9 cellular contexts compared by ENCODE assay signal in genomic region chr13:26983533-26984315, GRCh38.
DNase-seq lines count a peak whose midpoint lies in the region; ATAC-seq, FAIRE-seq and TF ChIP-seq lines count a peak whose summit lies in the region.
"Had no signal": no experiment of that assay in that cellular context is flagged by ENCODE, and none has a peak within 500 bp of the region (broad histone marks: within the 10 kb centered on the region; RNA-seq: fewer than 3 reads in every experiment).

No MANE protein-coding gene starts in this region.

- H3F3A ChIP-seq in GM23248 (ENCODE audit: insufficient read depth): peaks cover 15% of the 10 kb centered on the region
- peaks cover 11% of the 10 kb centered on the region for H3F3A ChIP-seq in SK-N-SH (replicated peaks; ENCODE audit: insufficient read depth)

- H3K4me1 ChIP-seq in GM23248 (ENCODE audit: insufficient read depth) (peaks cover 25% of the 10 kb centered on the region), SK-N-SH (ENCODE audit: control insufficient read depth in 1 of 2, insufficient read depth in 2 of 2, low read depth in 1 of 2, low read length in 1 of 2) (peaks cover 0 to 8% of the 10 kb centered on the region in 2 experiments; a peak in 2 of 4 replicates), right cardiac atrium (ENCODE audit: control insufficient read depth, insufficient read depth, low read length) (peaks cover 2% of the 10 kb centered on the region), small intestine (ENCODE audit: control insufficient read depth in 2 of 2, insufficient read depth in 1 of 2, low read depth in 1 of 2, low read length in 1 of 2) (peaks cover 2 to 7% of the 10 kb centered on the region in 2 donors)

- peak overlapping the region; percentile 45 for H3K4me3 ChIP-seq in GM23248
- peak overlapping the region in 1 of 2 experiments; percentile 35; a peak in 2 of 4 replicates for H3K4me3 ChIP-seq in SK-N-SH (ENCODE audit: low read depth in 2 of 2, low read length in 1 of 2)
- H3K4me3 ChIP-seq in right cardiac atrium (ENCODE audit: low read length): peak overlapping the region; percentile 33
- H3K4me3 ChIP-seq in small intestine (ENCODE audit: low read depth in 1 of 2, low read length in 2 of 2): no peak overlapping the region

- H3K36me3 ChIP-seq in GM23248 (ENCODE audit: low read depth) (no peaks in the 10 kb centered on the region), SK-N-SH (replicated peaks in 1 of 2; ENCODE audit: control insufficient read depth in 1 of 2, insufficient read depth in 2 of 2, low read length in 1 of 2) (no peaks in the 10 kb centered on the region), small intestine (ENCODE audit: control insufficient read depth in 2 of 2, insufficient read depth in 2 of 2, low read length in 2 of 2) (no peaks in the 10 kb centered on the region)

- H3K4me2 ChIP-seq in GM23248 (ENCODE audit: unreplicated experiment) (peak overlapping the region; percentile 63), SK-N-SH (peak overlapping the region; percentile 61)

- H3K9me3 ChIP-seq in GM23248 (ENCODE audit: low read depth) (no peaks in the 10 kb centered on the region), SK-N-SH (no peaks in the 10 kb centered on the region), right cardiac atrium (ENCODE audit: control insufficient read depth, low read length) (no peaks in the 10 kb centered on the region), small intestine (ENCODE audit: control insufficient read depth, low read depth) (no peaks in the 10 kb centered on the region)

- H3K9me2 ChIP-seq in GM23248 (ENCODE audit: insufficient read depth) (no peaks in the 10 kb centered on the region), SK-N-SH (no peaks in the 10 kb centered on the region)

- H3K27ac ChIP-seq in GM23248 (peak overlapping the region; percentile 73), SK-N-SH (ENCODE audit: low read depth in 2 of 2, low read length in 1 of 2) (peak overlapping the region in 1 of 2 experiments; percentile 65; a peak in 3 of 4 replicates), right cardiac atrium (ENCODE audit: low read length) (peak overlapping the region; percentile 98), small intestine (ENCODE audit: low read depth in 1 of 2, low read length in 1 of 2) (peak overlapping the region; percentile 66 to 85)

- H2AFZ ChIP-seq in GM23248 (peak overlapping the region; percentile 26; the same call in 1 of the 2 replicates), SK-N-SH (ENCODE audit: low read depth) (peak overlapping the region; percentile 43; the same call in 1 of the 2 replicates)

- CTCF ChIA-PET in SK-N-SH (lab: Yijun Ruan, JAX): interaction anchor here (0.9 to 9.3 kb wide), 8 partner anchors 37 to 970 kb away, joined by 3 to 273 read pairs (median 5); no protein-coding TSS in a partner anchor

- DNase-seq in GM23248: peak; percentile 39
- no peak for DNase-seq in SK-N-SH
- peak in 1 of 3 donors; percentile 27 for DNase-seq in right cardiac atrium
- no peak for DNase-seq in small intestine
- DNase-seq in NCI-H510A (lab: John Stamatoyannopoulos, UW): no peak
- no peak for DNase-seq in GDM1 (lab: John Stamatoyannopoulos, UW)
- DNase-seq in superior temporal gyrus (ENCODE audit: extremely low spot score): no peak
- DNase-seq in SIG-M5 treated with dmso at 0.1 percent for 504 hours (lab: John Stamatoyannopoulos, UW; ENCODE audit: unreplicated experiment): no peak
- DNase-seq: naive B cell had no signal

- no peak for TF ChIP-seq CTCF in SK-N-SH (IDR thresholded peaks at IDR 0.05)

- in situ Hi-C loops in GM23248 (cut with MboI): loop anchor here (25.0 kb wide), 1 partner anchor 1004 kb away; the partner anchor contains the start of gene URAD

- no peak for FAIRE-seq in small intestine (lab: Jason Lieb, UNC)

- POLR2A ChIA-PET in SK-N-SH (lab: Yijun Ruan, JAX): no interaction called here

- H4K20me1 ChIP-seq in GM23248 (ENCODE audit: insufficient read depth): no peaks in the 10 kb centered on the region
- H4K20me1 ChIP-seq in SK-N-SH (ENCODE audit: insufficient read depth): no peaks in the 10 kb centered on the region

- no peak for TF ChIP-seq EP300 in SK-N-SH (IDR thresholded peaks at IDR 0.05; ENCODE audit: borderline replicate concordance in 1 of 2, low read depth in 1 of 2, low read length in 1 of 2)

- no peak for ATAC-seq in right cardiac atrium

- intact Hi-C loops in right cardiac atrium (cut with DNase I): loop anchor here (2.0 to 10.0 kb wide), 5 partner anchors 191 to 375 kb away; partner anchors contain the start of genes RASL11A (in 3 of the 4) and USP12 (in 1 of the 4)

- TF ChIP-seq RAD21 in SK-N-SH (IDR thresholded peaks at IDR 0.05; ENCODE audit: low read length): no peak

- 50 to 61% methylated on average over 12 of the region's 12 CpGs for WGBS in GM23248 (ENCODE audit: low coverage in 1 of 2, low lambda C conversion rate in 2 of 2, missing lambda C conversion rate in 2 of 2), 2 experiments
- 84% methylated on average over 12 of the region's 12 CpGs for WGBS in SK-N-SH (ENCODE audit: low lambda C conversion rate)
- 63% methylated on average over 12 of the region's 12 CpGs for WGBS in right cardiac atrium
- WGBS in small intestine, 3 donors: 70 to 79% (median 74%) methylated on average over 12 of the region's 12 CpGs

- H3K79me2 ChIP-seq in GM23248 (ENCODE audit: insufficient read depth) (no peaks in the 10 kb centered on the region), SK-N-SH (ENCODE audit: insufficient read depth) (no peaks in the 10 kb centered on the region)

- H3K27me3 ChIP-seq in GM23248 (replicated peaks; ENCODE audit: insufficient read depth): no peaks in the 10 kb centered on the region
- no peaks in the 10 kb centered on the region for H3K27me3 ChIP-seq in SK-N-SH (ENCODE audit: insufficient read depth)
- H3K27me3 ChIP-seq in right cardiac atrium (ENCODE audit: control insufficient read depth, insufficient read depth): no peaks in the 10 kb centered on the region
- no peaks in the 10 kb centered on the region for H3K27me3 ChIP-seq in small intestine (ENCODE audit: control insufficient read depth in 2 of 2, insufficient read depth in 2 of 2, low read length in 2 of 2)

- peak overlapping the region; percentile 60 for H3K9ac ChIP-seq in GM23248
- peak overlapping the region; percentile 52 for H3K9ac ChIP-seq in SK-N-SH

TF ChIP-seq in SK-N-SH, 30 proteins besides CTCF, POLR2A, EP300 and RAD21:
- TF ChIP-seq GABPA (IDR thresholded peaks at IDR 0.05; ENCODE audit: low read depth): no peak
- no peak for TF ChIP-seq MEF2A (IDR thresholded peaks at IDR 0.05; ENCODE audit: borderline replicate concordance, low read depth)
- peak; percentile 7; the same call in 1 of the 2 replicates for TF ChIP-seq RXRA (IDR thresholded peaks at IDR 0.05; ENCODE audit: borderline replicate concordance, low read depth)
- TF ChIP-seq IRF3 (IDR thresholded peaks at IDR 0.05; ENCODE audit: low read depth, low read length): no peak
- TF ChIP-seq TEAD4 (IDR thresholded peaks at IDR 0.05; ENCODE audit: borderline replicate concordance, insufficient read depth): no peak
- TF ChIP-seq YY1 (IDR thresholded peaks at IDR 0.05; ENCODE audit: low read depth): no peak
TF ChIP-seq in SK-N-SH: peak in this region for 1.

Comparison
In these comparisons a context has a peak if more than half of its experiments do, and no peak if none do; other contexts are left out.
1. H3K4me3 ChIP-seq: peak in GM23248 (single experiment) and right cardiac atrium (single experiment); none in small intestine (0 of 2).